Comparison of ENCODE assay signal across 6 cellular contexts in the genomic region with DNA sequence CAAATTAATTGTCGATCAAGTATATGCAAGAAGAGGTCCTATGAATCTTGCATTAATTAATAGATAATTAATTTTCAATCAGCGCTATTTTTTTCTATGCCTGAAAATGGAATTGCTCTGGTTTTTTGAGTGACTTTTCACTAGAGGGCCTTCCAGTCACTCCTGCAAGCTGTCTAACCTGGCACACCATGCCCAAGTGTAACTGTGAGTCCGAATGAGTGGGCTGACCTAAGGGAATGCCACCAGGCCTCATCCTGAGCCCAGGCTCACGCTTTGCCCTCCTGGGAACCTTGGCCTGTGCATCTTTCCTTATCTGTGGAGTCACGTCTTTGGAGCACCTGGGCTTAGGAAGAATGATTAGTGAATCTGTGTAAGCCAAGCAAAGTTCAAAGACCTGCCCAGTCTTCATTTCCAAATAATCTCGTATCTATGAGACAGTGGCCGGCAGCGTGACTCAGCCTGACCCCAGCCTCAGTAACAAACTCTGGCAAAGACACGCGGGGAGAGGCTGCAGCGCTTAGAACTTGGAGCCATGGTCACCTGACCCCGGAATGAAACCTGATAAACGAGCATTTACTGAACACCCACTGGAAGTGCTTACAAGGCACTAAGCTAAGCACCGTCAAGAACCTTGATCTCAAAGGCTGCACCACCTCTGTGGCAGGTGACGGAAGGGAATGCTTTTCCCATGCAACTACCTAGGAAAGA. TPM values are rescaled to one million over a fixed set of nuclear protein-coding genes. Genes with fewer than 3 reads are reported as not detected.
"Had no signal": no experiment of that assay in that cellular context is flagged by ENCODE, and none has a peak within 500 bp of the region (broad histone marks: within the 10 kb centered on the region; RNA-seq: fewer than 3 reads in every experiment).

No MANE protein-coding gene starts in this region.

RNA-seq across cellular contexts. Expression of a gene that starts 4.0 kb away (rescaled TPM):
- total RNA-seq: activated T-helper 2 cell treated with anti-CD3 and anti-CD28 coated beads, Interferon-gamma antibody, Interleukin-2, Interleukin-4, amounts not matched to agents 10 μg/mL and 5 μg/mL and 100 μg/mL, durations not matched to agents 14 hours and 24 hours and 36 hours; cerebellum; SJSA1; T-helper 1 cell treated with Interleukin-12 subunit alpha and Interleukin-12 subunit beta and Interleukin-4 antibody, amounts not matched to agents 30 ng/mL and 1 ng/mL, for 36 hours had no signal

RNA-seq across cellular contexts. Expression of a gene that starts 47.2 kb away (rescaled TPM):
- total RNA-seq: activated CD8-positive, alpha-beta T cell treated with anti-CD3 and anti-CD28 coated beads for 36 hours; activated T-cell treated with anti-CD3 and anti-CD28 coated beads, Interleukin-2, amount 50 U/mL, for 72 hours; activated T-helper 2 cell treated with anti-CD3 and anti-CD28 coated beads, Interferon-gamma antibody, Interleukin-2, Interleukin-4, amounts not matched to agents 10 μg/mL and 5 μg/mL and 100 μg/mL, durations not matched to agents 14 hours and 24 hours and 36 hours; SJSA1; T-helper 1 cell treated with Interleukin-12 subunit alpha and Interleukin-12 subunit beta and Interleukin-4 antibody, amounts not matched to agents 30 ng/mL and 1 ng/mL, for 36 hours had no signal
